Comparison of ENCODE assay signal across 9 cellular contexts in genomic region chr12:16605666-16606116, GRCh38. TPM values are rescaled to one million over a fixed set of nuclear protein-coding genes. Genes with fewer than 3 reads are reported as not detected.
A peak's percentile ranks its signal among the peaks of the same experiment; 100 is the strongest.
DNase-seq lines count a peak whose midpoint lies in the region; ATAC-seq, FAIRE-seq and TF ChIP-seq lines count a peak whose summit lies in the region.
"Had no signal": no experiment of that assay in that cellular context is flagged by ENCODE, and none has a peak within 500 bp of the region (broad histone marks: within the 10 kb centered on the region; RNA-seq: fewer than 3 reads in every experiment).

No MANE protein-coding gene starts in this region.

- H3K27me3 ChIP-seq in adipocyte (replicated peaks; ENCODE audit: control insufficient read depth, insufficient read depth, low read length) (no peaks in the 10 kb centered on the region), keratinocyte (ENCODE audit: control insufficient read depth, extremely low read depth, insufficient read depth, low read length) (peaks cover 65% of the 10 kb centered on the region), tibial artery (no peaks in the 10 kb centered on the region)

- H3K27ac ChIP-seq in keratinocyte (ENCODE audit: control insufficient read depth, insufficient read depth, low read length) (no peak overlapping the region), tibial artery (peak overlapping the region; percentile 63 to 65)

- no peak overlapping the region for H3K27ac Mint-ChIP-seq in Calu3 (ENCODE audit: unreplicated experiment)
- H3K27ac Mint-ChIP-seq: activated naive CD8-positive, alpha-beta T cell treated with anti-CD3 and anti-CD28 coated beads, Interleukin-2, amount 10 ng/mL, durations not matched to agents 7 days and 5 days had no signal

- H3K9me3 Mint-ChIP-seq in Calu3 (ENCODE audit: low read depth, unreplicated experiment): no peaks in the 10 kb centered on the region
- H3K9me3 Mint-ChIP-seq: activated naive CD8-positive, alpha-beta T cell treated with anti-CD3 and anti-CD28 coated beads, Interleukin-2, amount 10 ng/mL, durations not matched to agents 7 days and 5 days had no signal

- peak overlapping the region; percentile 76 for H2AFZ ChIP-seq in keratinocyte (ENCODE audit: control insufficient read depth, low read length)

- FAIRE-seq in keratinocyte (lab: Jason Lieb, UNC): no peak

- DNase-seq in Calu3 (no peak), LoVo (ENCODE audit: low spot score) (peak; percentile 15), adipocyte (ENCODE audit: low read depth) (peak; percentile 5), keratinocyte (ENCODE audit: low read depth, low spot score) (no peak), tibial artery (peak in 1 of 2 donors; percentile 34), hippocampal formation (lab: John Stamatoyannopoulos, UW) (no peak), kidney glomerular epithelial cell (lab: John Stamatoyannopoulos, UW) (no peak)
- DNase-seq: activated naive CD8-positive, alpha-beta T cell treated with anti-CD3 and anti-CD28 coated beads, Interleukin-2, amount 10 ng/mL, durations not matched to agents 7 days and 5 days had no signal

- H3K4me1 ChIP-seq in adipocyte (ENCODE audit: control insufficient read depth, insufficient read depth, low read length) (peaks cover 60% of the 10 kb centered on the region), keratinocyte (ENCODE audit: control insufficient read depth, extremely low read depth, insufficient read depth, low read length) (peaks cover 5% of the 10 kb centered on the region), tibial artery (peaks cover 0 to 16% (median 5%) of the 10 kb centered on the region in 4 donors)

- CTCF ChIA-PET in Calu3 (lab: Charles Lee): interaction anchor here (0.7 to 1.4 kb wide), 4 partner anchors 12 to 326 kb away, joined by 4 to 10 read pairs (median 4); no protein-coding TSS in a partner anchor

- no peaks in the 10 kb centered on the region for H3K27me3 Mint-ChIP-seq in Calu3 (ENCODE audit: unreplicated experiment)

- intact Hi-C loops in Calu3 (cut with micrococcal nuclease; ENCODE audit: unreplicated experiment) (no loop called here), tibial artery (cut with DNase I; ENCODE audit: low total_unique reads) (no loop called here)

- H3K9me3 ChIP-seq in adipocyte (ENCODE audit: control insufficient read depth, low read length) (no peaks in the 10 kb centered on the region), keratinocyte (ENCODE audit: control insufficient read depth, low read depth, low read length) (no peaks in the 10 kb centered on the region), tibial artery (no peaks in the 10 kb centered on the region)

- TF ChIP-seq CTCF in Calu3 (IDR thresholded peaks at IDR 0.05; ENCODE audit: unreplicated experiment): no peak
- TF ChIP-seq CTCF in keratinocyte (optimal IDR thresholded peaks at IDR 0.05 in 1 of 3, IDR thresholded peaks at IDR 0.05 in 1 of 3, conservative IDR thresholded peaks at IDR 0.05 in 1 of 3; ENCODE audit: extremely low read depth in 1 of 3, insufficient read depth in 2 of 3, low read length in 3 of 3): no peak
- no peak for TF ChIP-seq CTCF in tibial artery (IDR thresholded peaks at IDR 0.05)

- H3K36me3 Mint-ChIP-seq in Calu3 (ENCODE audit: insufficient read depth, unreplicated experiment): peaks cover 11% of the 10 kb centered on the region

- dilution Hi-C loops in keratinocyte (cut with MboI; ENCODE audit: extremely low pct_ligation_motif_present, low sequenced_read_pairs): no loop called here

- no peaks in the 10 kb centered on the region for H4K20me1 ChIP-seq in keratinocyte (ENCODE audit: control insufficient read depth, extremely low read depth, insufficient read depth, low read length)

- no peaks in the 10 kb centered on the region for H3K4me1 Mint-ChIP-seq in Calu3 (ENCODE audit: low read depth, unreplicated experiment)

- ATAC-seq in GM18861 (IDR thresholded peaks at IDR 0.05; ENCODE audit: unreplicated experiment): no peak

- no peaks in the 10 kb centered on the region for H3K9me1 ChIP-seq in keratinocyte (ENCODE audit: control insufficient read depth, extremely low read depth, insufficient read depth, low read length)

- peak overlapping the region; percentile 93 for H3K4me3 ChIP-seq in adipocyte (ENCODE audit: low read length)
- peak overlapping the region in 2 of 3 experiments; percentile 40 to 48 for H3K4me3 ChIP-seq in keratinocyte (ENCODE audit: control insufficient read depth in 2 of 3, extremely low read depth in 1 of 3, insufficient read depth in 2 of 3, low read depth in 1 of 3, low read length in 3 of 3)
- peak overlapping the region; percentile 50 to 51 for H3K4me3 ChIP-seq in tibial artery

- peak overlapping the region; percentile 93 for H3K9ac ChIP-seq in adipocyte (ENCODE audit: low read length)
- H3K9ac ChIP-seq in keratinocyte (ENCODE audit: control insufficient read depth, extremely low read depth, insufficient read depth, low read length): no peak overlapping the region

- BruUV-seq in Calu3 (replicated peaks; lab: Mats Ljungman, UMichigan): no TSS peak

- H3K36me3 ChIP-seq in adipocyte (ENCODE audit: control insufficient read depth, insufficient read depth, low read length, severe bottlenecking) (peaks cover under 1% of the 10 kb centered on the region), keratinocyte (ENCODE audit: control insufficient read depth in 2 of 2, extremely low read depth in 1 of 2, insufficient read depth in 2 of 2, low read length in 2 of 2) (no peaks in the 10 kb centered on the region), tibial artery (no peaks in the 10 kb centered on the region)

- H3K4me2 ChIP-seq in keratinocyte (ENCODE audit: control insufficient read depth, extremely low read depth, insufficient read depth, low read depth, low read length): peak overlapping the region; percentile 84

- H3K4me3 Mint-ChIP-seq in Calu3 (ENCODE audit: low read depth, unreplicated experiment): peak overlapping the region; percentile 71
- H3K4me3 Mint-ChIP-seq: activated naive CD8-positive, alpha-beta T cell treated with anti-CD3 and anti-CD28 coated beads, Interleukin-2, amount 10 ng/mL, durations not matched to agents 7 days and 5 days had no signal

- H3K79me2 ChIP-seq in keratinocyte (ENCODE audit: control insufficient read depth, insufficient read depth, low read length): no peaks in the 10 kb centered on the region

RNA-seq across cellular contexts. Expression of gene LMO3, which starts 0.3 kb away (rescaled TPM):
- total RNA-seq in Calu3 (2022): not detected in 2 replicates
- not detected in 3 replicates for polyA plus RNA-seq in keratinocyte
- polyA plus RNA-seq in keratinocyte (2011; ENCODE audit: low read depth): not detected
- not detected in 2 replicates for polyA plus RNA-seq in keratinocyte (2011; cell fraction: cytosol; rRNA removed)
- polyA plus RNA-seq in keratinocyte (2011; cell fraction: nucleus; rRNA removed): not detected in 2 replicates
- 0.14 TPM in 1 of 2 replicates, not detected in the other for polyA plus RNA-seq in keratinocyte (2012; ENCODE audit: low replicate concordance)
- not detected in 3 replicates for polyA minus RNA-seq in keratinocyte
- polyA minus RNA-seq in keratinocyte (2011; cell fraction: cytosol; rRNA and poly(A)+ RNA removed): not detected
- polyA minus RNA-seq in keratinocyte (2011; cell fraction: nucleus; rRNA and poly(A)+ RNA removed): not detected in 2 replicates
- total RNA-seq: activated naive CD8-positive, alpha-beta T cell treated with anti-CD3 and anti-CD28 coated beads, Interleukin-2, amount 10 ng/mL, durations not matched to agents 7 days and 5 days had no signal

Comparison
In these comparisons a context has a peak if more than half of its experiments do, and no peak if none do; other contexts are left out.
1. DNase-seq: peak in LoVo (single experiment) and adipocyte (single experiment); none in Calu3 (single experiment), keratinocyte (single experiment), hippocampal formation (0 of 2) and kidney glomerular epithelial cell (single experiment).
2. Peak in every context shown above with its lines, with median percentiles within 50 percentile points of each other: H3K4me3 ChIP-seq.